21 cellular contexts compared by ENCODE assay signal in the genomic region with DNA sequence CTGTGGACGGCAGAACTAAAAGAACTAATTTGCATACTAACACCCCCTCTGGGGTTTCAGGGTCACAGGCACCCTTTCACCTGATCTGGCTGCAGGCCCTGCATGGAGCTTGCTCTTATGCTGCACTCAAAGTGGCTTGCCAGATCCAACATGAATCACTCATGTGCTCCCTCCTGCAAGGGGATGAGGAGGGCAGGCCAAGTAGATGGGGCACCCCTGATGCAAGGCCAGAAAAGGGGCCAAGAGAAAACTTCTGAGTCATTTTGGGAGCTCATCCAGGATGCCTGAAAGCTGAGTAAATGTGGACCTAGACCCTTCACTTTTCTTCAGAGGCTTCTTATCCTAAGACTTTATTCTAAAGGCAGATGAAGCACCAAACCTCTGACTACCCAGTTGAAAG.
"Had no signal": no experiment of that assay in that cellular context is flagged by ENCODE, and none has a peak within 500 bp of the region (broad histone marks: within the 10 kb centered on the region; RNA-seq: fewer than 3 reads in every experiment).

No MANE protein-coding gene starts in this region.

- DNase-seq: dorsolateral prefrontal cortex; effector CD4-positive, alpha-beta T cell; head of caudate nucleus; kidney; mucosa of descending colon; naive B cell; pancreas; retina; right lobe of liver; stimulated activated CD4-positive, alpha-beta T cell treated with anti-CD3 and anti-CD28 coated beads, Interleukin-2, amount 100 ng/mL, for 24 hours; stimulated activated CD4-positive, alpha-beta T cell treated with anti-CD3 and anti-CD28 coated beads, Interleukin-4, amount 100 ng/mL, for 24 hours; stimulated activated naive CD4-positive, alpha-beta T cell treated with Interleukin-2 at 50 U/mL for 16 hours; stomach; thyroid gland; trophoblast cell had no signal

- H3K27me3 ChIP-seq: dorsolateral prefrontal cortex, neutrophil, pancreas, right lobe of liver, stomach, thyroid gland, vagina had no signal

- H3K36me3 ChIP-seq: neutrophil, pancreas, right lobe of liver, stomach, thyroid gland, vagina had no signal

- H3K4me3 ChIP-seq: dorsolateral prefrontal cortex, lung, mucosa of descending colon, pancreas, right lobe of liver, stomach, thyroid gland, vagina had no signal

- ATAC-seq: left lobe of liver; mucosa of descending colon; natural killer cell treated with Interleukin-12 subunit alpha and Interleukin-12 subunit beta and Interleukin-15 and Interleukin-18, amount 100 ng/mL, for 72 hours; pancreas; right lobe of liver; stimulated activated effector memory CD8-positive, alpha-beta T cell treated with anti-CD3 and anti-CD28 coated beads, Interleukin-12 subunit alpha, Interleukin-12 subunit beta, amount 100 ng/mL, for 72 hours had no signal

- H3K27ac ChIP-seq: dorsolateral prefrontal cortex, neutrophil, pancreas, right lobe of liver, stomach, thyroid gland, vagina had no signal

- H3K9me3 ChIP-seq: pancreas, right lobe of liver, thyroid gland had no signal

- H3K4me1 ChIP-seq: pancreas, right lobe of liver, stomach, thyroid gland, vagina had no signal
